9 cellular contexts compared by ENCODE assay signal in the genomic region with DNA sequence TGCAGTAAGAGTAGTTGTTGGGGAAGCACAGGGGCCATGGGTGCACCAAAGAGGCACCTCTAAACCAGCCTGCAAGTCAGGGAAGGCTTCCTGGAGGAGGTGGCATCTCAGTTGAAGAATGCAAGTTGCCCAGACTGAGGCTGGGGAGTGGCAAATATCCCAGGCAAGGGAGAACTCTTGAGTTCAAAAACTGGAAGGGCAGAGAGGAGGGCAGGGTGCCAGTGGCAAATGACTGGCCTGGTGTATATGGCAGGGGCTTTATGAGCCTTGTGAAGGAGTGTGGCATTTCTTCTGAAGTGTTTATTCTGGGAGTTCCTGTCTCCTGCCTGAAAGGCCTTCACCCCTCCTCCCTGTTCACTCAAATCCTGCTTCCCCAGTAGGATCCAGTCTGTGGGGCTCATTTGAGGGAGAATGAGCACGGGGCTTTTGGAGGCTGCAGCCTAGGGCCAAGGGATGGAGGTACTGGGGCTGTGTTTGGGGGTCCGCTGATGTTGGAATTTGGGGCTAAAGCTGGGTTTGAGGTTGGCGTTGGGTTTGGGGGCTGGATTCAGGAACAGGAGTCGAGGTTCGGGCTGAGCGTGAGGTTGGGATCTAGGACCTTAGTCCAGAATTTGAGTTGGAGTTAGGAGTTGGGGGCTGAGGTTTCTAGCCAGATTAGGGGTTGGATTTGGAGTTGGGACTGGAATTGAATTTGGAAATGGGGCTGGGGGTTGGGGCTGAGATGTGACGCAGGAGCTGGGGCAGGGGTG. TPM values are rescaled to one million over a fixed set of nuclear protein-coding genes. Genes with fewer than 3 reads are reported as not detected.
DNase-seq lines count a peak whose midpoint lies in the region; ATAC-seq and TF ChIP-seq lines count a peak whose summit lies in the region.
"Had no signal": no experiment of that assay in that cellular context is flagged by ENCODE, and none has a peak within 500 bp of the region (broad histone marks: within the 10 kb centered on the region; RNA-seq: fewer than 3 reads in every experiment).

TSS of gene TMEM125 (plus strand) at position 357 of the 749 bp plus-strand sequence. CDS start 2,740 bp downstream, outside the sequence.

- intact Hi-C loops in Panc1 (cut with micrococcal nuclease; ENCODE audit: unreplicated experiment) = no loop called here

- ATAC-seq in Panc1 (peak; percentile 39; the same call in 1 of the 2 replicates), omental fat pad (ENCODE audit: low FRiP score) (no peak), GM21526 (IDR thresholded peaks at IDR 0.05; ENCODE audit: low FRiP score, unreplicated experiment) (no peak)

- peaks cover 5% of the 10 kb centered on the region for H3K9me3 Mint-ChIP-seq in progenitor cell of endocrine pancreas (ENCODE audit: low read depth)

- peaks cover 41% of the 10 kb centered on the region for H3K4me1 Mint-ChIP-seq in progenitor cell of endocrine pancreas (ENCODE audit: low read depth)

- H3K4me3 ChIP-seq in Panc1 (ENCODE audit: low read depth in 2 of 2, low read length in 2 of 2) = no peak within 1 kb of the TSS
- H3K4me3 ChIP-seq in iPS DF 6.9 (ENCODE audit: low read length) = peak within 1 kb of the TSS; percentile 44; the same call in 1 of the 2 replicates

- H3K4me1 ChIP-seq in Panc1 (ENCODE audit: control insufficient read depth, insufficient read depth, low read length) (no peaks in the 10 kb centered on the region), iPS DF 6.9 (ENCODE audit: control insufficient read depth, insufficient read depth, low read length) (peaks cover 5% of the 10 kb centered on the region)

- peak within 1 kb of the TSS; percentile 89 for H3K4me3 Mint-ChIP-seq in progenitor cell of endocrine pancreas (ENCODE audit: low read depth)

- DNase-seq in GM13976 (ENCODE audit: low spot score) = peak; percentile 18
- DNase-seq in Panc1 (ENCODE audit: low read depth, low spot score) = no peak
- DNase-seq in iPS DF 6.9 (ENCODE audit: low read depth, low spot score) = no peak
- no peak for DNase-seq in progenitor cell of endocrine pancreas (ENCODE audit: low spot score, unreplicated experiment)
- no peak for DNase-seq in dedifferentiated amniotic fluid mesenchymal stem cell (ENCODE audit: extremely low spot score)
- no peak for DNase-seq in omental fat pad (ENCODE audit: low spot score)
- DNase-seq in G401 (ENCODE audit: low spot score) = no peak
- DNase-seq: foreskin fibroblast had no signal

- CTCF ChIA-PET in Panc1 (lab: Charles Lee) = no interaction called here

- no peaks in the 10 kb centered on the region for H3K27me3 Mint-ChIP-seq in progenitor cell of endocrine pancreas

- TF ChIP-seq CTCF in GM13976 (IDR thresholded peaks at IDR 0.05; ENCODE audit: borderline replicate concordance, control extremely low read depth, extremely low read depth, insufficient read depth, missing control alignments) (no peak), Panc1 (IDR thresholded peaks at IDR 0.05) (no peak), progenitor cell of endocrine pancreas (IDR thresholded peaks at IDR 0.05; ENCODE audit: unreplicated experiment) (no peak), omental fat pad (IDR thresholded peaks at IDR 0.05) (no peak)

- in situ Hi-C loops in GM13976 (cut with MboI; ENCODE audit: low sequenced_read_pairs, unreplicated experiment) (no loop called here), Panc1 (cut with HindIII; ENCODE audit: low pct_unique_long_range_greater_than_20kb, low sequenced_read_pairs) (no loop called here), G401 (cut with HindIII; ENCODE audit: low sequenced_read_pairs) (no loop called here)

- H3K9me3 ChIP-seq in Panc1 (ENCODE audit: control insufficient read depth, insufficient read depth, low read depth, low read length) (no peaks in the 10 kb centered on the region), iPS DF 6.9 (ENCODE audit: control insufficient read depth, insufficient read depth, low read length) (no peaks in the 10 kb centered on the region)

- no peak within 1 kb of the TSS for H3K27ac ChIP-seq in Panc1 (ENCODE audit: low read length)
- H3K27ac ChIP-seq in iPS DF 6.9 (ENCODE audit: low read length) = no peak within 1 kb of the TSS

- H3K27ac Mint-ChIP-seq in progenitor cell of endocrine pancreas = peak within 1 kb of the TSS; percentile 100

- H3K27me3 ChIP-seq in Panc1 (ENCODE audit: control insufficient read depth, insufficient read depth, low read length) = no peaks in the 10 kb centered on the region
- no peaks in the 10 kb centered on the region for H3K27me3 ChIP-seq in iPS DF 6.9 (ENCODE audit: control insufficient read depth, insufficient read depth, low read length)

- BruUV-seq in Panc1 (replicated peaks; lab: Mats Ljungman, UMichigan) = no TSS peak

- POLR2A ChIA-PET in Panc1 (lab: Charles Lee) = no interaction called here

- WGBS in iPS DF 6.9 (ENCODE audit: insufficient coverage, insufficient read length) = no CpG with 5 or more reads among the region's 7 CpGs

- H3K36me3 Mint-ChIP-seq in progenitor cell of endocrine pancreas (ENCODE audit: insufficient read depth) = peaks cover 8% of the 10 kb centered on the region

- H3K36me3 ChIP-seq in Panc1 (ENCODE audit: control insufficient read depth, insufficient read depth, low read length) (no peaks in the 10 kb centered on the region), iPS DF 6.9 (ENCODE audit: control insufficient read depth, insufficient read depth, low read length) (peaks cover 7% of the 10 kb centered on the region; the same call in 1 of the 2 replicates)

RNA-seq across cellular contexts. Expression of gene TMEM125, which starts in this region (rescaled TPM):
- total RNA-seq in Panc1 (2021; ENCODE audit: unreplicated experiment) = not detected
- not detected for polyA plus RNA-seq in Panc1 (2012; ENCODE audit: insufficient read length)
- 38.7 and 41.1 TPM in 2 replicates for total RNA-seq in progenitor cell of endocrine pancreas
- total RNA-seq in omental fat pad = 1 to 10 TPM in 1 of 4 donors, under 1 TPM in 1, not detected in 2; 0.24 to 1.0 TPM
- not detected in 2 replicates for total RNA-seq in G401 (2014; rRNA removed; shearing (Covaris generic))

Comparison
In these comparisons a context has a peak if more than half of its experiments do, and no peak if none do; other contexts are left out.
1. RNA of gene TMEM125 (total RNA-seq): 38.7 to 41.1 TPM in progenitor cell of endocrine pancreas; 0.24 to 1.0 TPM in omental fat pad, not detected in Panc1 (single experiment) and not detected in G401; every median in the first group is over 10 times any median in the second.
2. Peak in ATAC-seq in Panc1; RNA of the gene not detected or under 1 TPM.